ENCODE assay signal across 8 cellular contexts in the genomic region with DNA sequence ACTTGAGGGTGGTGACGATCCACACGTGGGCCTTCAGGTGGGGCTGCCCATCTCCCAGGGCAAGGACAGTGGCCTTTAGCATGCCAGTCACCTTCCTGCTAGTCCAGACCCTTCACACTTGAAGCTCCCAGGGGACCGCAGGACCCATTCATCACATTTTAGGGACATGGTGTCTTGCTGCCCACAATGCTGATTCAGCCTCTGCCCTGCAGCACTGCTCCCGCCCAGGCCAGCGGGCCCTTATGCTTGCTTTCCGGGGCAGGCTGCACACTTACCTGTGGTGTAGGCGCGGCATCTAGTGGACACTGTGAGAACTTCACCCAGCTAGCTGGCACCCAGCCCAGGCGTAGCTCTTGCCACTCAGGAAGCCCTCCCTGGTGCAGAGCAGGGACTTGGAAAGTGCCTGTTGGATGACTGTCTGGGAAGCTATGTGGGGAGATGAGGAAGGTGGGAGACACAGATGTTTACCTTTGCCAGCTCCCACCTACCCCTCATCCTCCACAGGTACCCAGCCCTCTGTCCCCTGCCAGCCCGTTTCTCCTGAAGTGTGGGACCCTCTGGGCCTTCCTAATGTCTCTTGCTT. TPM values are rescaled to one million over a fixed set of nuclear protein-coding genes. Genes with fewer than 3 reads are reported as not detected.
DNase-seq lines count a peak whose midpoint lies in the region; ATAC-seq and TF ChIP-seq lines count a peak whose summit lies in the region.

No MANE protein-coding gene starts in this region.

- TF ChIP-seq POLR2A in GM18505 (IDR thresholded peaks at IDR 0.05; ENCODE audit: borderline replicate concordance, extremely low read depth, insufficient read depth, insufficient read length) = no peak

- H3K4me3 ChIP-seq in choroid plexus epithelial cell (ENCODE audit: low read depth, low read length) = no peak overlapping the region
- H3K4me3 ChIP-seq in left lung = no peak overlapping the region

- TF ChIP-seq CTCF in 22Rv1 (IDR thresholded peaks at IDR 0.05) = peak; percentile 92
- peak; percentile 94 for TF ChIP-seq CTCF in choroid plexus epithelial cell (conservative IDR thresholded peaks at IDR 0.05; ENCODE audit: low read depth, low read length)
- TF ChIP-seq CTCF in left lung (IDR thresholded peaks at IDR 0.05) = peak; percentile 97 to 99

- H3K4me1 ChIP-seq in left lung = peaks cover 4 to 9% of the 10 kb centered on the region in 2 donors

- ATAC-seq in GM18505 (IDR thresholded peaks at IDR 0.05; ENCODE audit: unreplicated experiment) (peak; percentile 71), HG03280 (IDR thresholded peaks at IDR 0.05; ENCODE audit: unreplicated experiment) (peak; percentile 77), left lung (peak; percentile 97)

- no peaks in the 10 kb centered on the region for H3K9me3 ChIP-seq in left lung

- no peaks in the 10 kb centered on the region for H3K27me3 ChIP-seq in left lung

- peaks cover 0 to 25% of the 10 kb centered on the region in 2 donors for H3K36me3 ChIP-seq in left lung

- DNase-seq in NCI-H510A treated with DMSO at 0.1 percent for 48 hours (lab: John Stamatoyannopoulos, UW) = peak; percentile 87
- DNase-seq in activated CD4-positive, alpha-beta T cell treated with anti-CD3 and anti-CD28 coated beads for 48 hours = peak; percentile 88
- DNase-seq in choroid plexus epithelial cell (ENCODE audit: low read depth) = peak; percentile 93
- peak; percentile 83 to 92 for DNase-seq in left lung
- peak; percentile 82 for DNase-seq in stimulated activated CD4-positive, alpha-beta T cell treated with anti-CD3 and anti-CD28 coated beads, Interleukin-4, amount 100 ng/mL, for 24 hours

- no peak overlapping the region for H3K27ac ChIP-seq in 22Rv1
- H3K27ac ChIP-seq in left lung = no peak overlapping the region

- intact Hi-C loops in left lung (cut with DNase I) = loop anchor here in 1 of 2 donors (5.0 kb wide), 2 partner anchors 129 to 239 kb away; no protein-coding TSS in a partner anchor

RNA-seq across cellular contexts. Expression of gene NR2C2, which starts 26.3 kb away (rescaled TPM):
- 10 to 100 TPM; 37.7 to 41.9 TPM for total RNA-seq in left lung
